Comparison of ENCODE assay signal across 1 cellular context in the genomic region with DNA sequence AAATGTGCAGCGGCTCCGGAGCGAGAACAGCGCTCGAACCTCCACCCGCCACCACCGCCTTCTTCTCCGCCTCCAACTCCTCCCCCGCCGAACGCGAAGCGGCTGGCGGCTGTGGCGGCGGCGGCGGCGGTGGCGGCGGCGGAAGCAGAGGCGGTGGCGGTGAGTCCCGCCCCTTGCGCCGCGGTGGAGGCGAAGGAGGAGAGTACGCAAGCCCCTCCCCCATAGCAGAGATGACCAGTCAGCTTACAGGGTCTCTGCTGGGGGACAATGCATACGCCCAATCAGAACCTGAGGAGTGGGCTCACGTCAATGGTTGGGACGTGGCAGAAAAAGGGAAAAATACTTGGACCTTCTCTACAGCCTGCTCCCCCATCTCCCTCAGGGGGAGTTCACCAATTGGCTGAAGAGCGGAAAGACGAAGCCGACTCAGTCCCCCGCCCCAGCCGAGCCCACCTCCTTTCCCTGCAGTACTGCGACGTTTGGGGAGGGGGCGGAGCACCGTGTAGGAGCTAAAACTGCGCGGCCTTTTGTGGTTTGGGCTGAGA.
TF ChIP-seq lines count a peak whose summit lies in the region.

A gene with protein sequence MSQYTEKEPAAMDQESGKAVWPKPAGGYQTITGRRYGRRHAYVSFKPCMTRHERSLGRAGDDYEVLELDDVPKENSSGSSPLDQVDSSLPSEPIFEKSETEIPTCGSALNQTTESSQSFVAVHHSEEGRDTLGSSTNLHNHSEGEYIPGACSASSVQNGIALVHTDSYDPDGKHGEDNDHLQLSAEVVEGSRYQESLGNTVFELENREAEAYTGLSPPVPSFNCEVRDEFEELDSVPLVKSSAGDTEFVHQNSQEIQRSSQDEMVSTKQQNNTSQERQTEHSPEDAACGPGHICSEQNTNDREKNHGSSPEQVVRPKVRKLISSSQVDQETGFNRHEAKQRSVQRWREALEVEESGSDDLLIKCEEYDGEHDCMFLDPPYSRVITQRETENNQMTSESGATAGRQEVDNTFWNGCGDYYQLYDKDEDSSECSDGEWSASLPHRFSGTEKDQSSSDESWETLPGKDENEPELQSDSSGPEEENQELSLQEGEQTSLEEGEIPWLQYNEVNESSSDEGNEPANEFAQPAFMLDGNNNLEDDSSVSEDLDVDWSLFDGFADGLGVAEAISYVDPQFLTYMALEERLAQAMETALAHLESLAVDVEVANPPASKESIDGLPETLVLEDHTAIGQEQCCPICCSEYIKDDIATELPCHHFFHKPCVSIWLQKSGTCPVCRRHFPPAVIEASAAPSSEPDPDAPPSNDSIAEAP (minus strand): TSS at position 131 of the 545 bp plus-strand sequence. CDS start 26,541 bp downstream, outside the sequence.

TF ChIP-seq in K562, 482 proteins besides CTCF, POLR2A, EP300 and RAD21 (continued from another document):
- TF ChIP-seq DLX4 (CRISPR knock-in tag; IDR thresholded peaks at IDR 0.05): no peak
- TF ChIP-seq ZNF407 (IDR thresholded peaks at IDR 0.05; ENCODE audit: low read depth): no peak
- TF ChIP-seq FOXM1 (IDR thresholded peaks at IDR 0.05; ENCODE audit: low read depth): no peak
- no peak for TF ChIP-seq FOXM1 (CRISPR knock-in tag; IDR thresholded peaks at IDR 0.05; ENCODE audit: low read depth)
- no peak for TF ChIP-seq ELF1 (tag; IDR thresholded peaks at IDR 0.05)
- no peak for TF ChIP-seq ZNF384 (IDR thresholded peaks at IDR 0.05; ENCODE audit: low read depth, low read length)
- TF ChIP-seq HCFC1 (IDR thresholded peaks at IDR 0.05; ENCODE audit: low read depth, low read length): no peak; the same call in 1 of the 2 replicates
- no peak for TF ChIP-seq MAFG (tag; conservative IDR thresholded peaks at IDR 0.05)
- no peak; the same call in 1 of the 2 replicates for TF ChIP-seq KLF16 (IDR thresholded peaks at IDR 0.05)
- no peak for TF ChIP-seq RBM14 (IDR thresholded peaks at IDR 0.05; ENCODE audit: borderline replicate concordance, insufficient read depth, low read depth, low read length)
- no peak for TF ChIP-seq CHAMP1 (IDR thresholded peaks at IDR 0.05)
- TF ChIP-seq PML (IDR thresholded peaks at IDR 0.05; ENCODE audit: low read length): no peak; the same call in 1 of the 2 replicates
- TF ChIP-seq ZBTB17 (CRISPR knock-in tag; IDR thresholded peaks at IDR 0.05): no peak
- TF ChIP-seq, protein P1, sequence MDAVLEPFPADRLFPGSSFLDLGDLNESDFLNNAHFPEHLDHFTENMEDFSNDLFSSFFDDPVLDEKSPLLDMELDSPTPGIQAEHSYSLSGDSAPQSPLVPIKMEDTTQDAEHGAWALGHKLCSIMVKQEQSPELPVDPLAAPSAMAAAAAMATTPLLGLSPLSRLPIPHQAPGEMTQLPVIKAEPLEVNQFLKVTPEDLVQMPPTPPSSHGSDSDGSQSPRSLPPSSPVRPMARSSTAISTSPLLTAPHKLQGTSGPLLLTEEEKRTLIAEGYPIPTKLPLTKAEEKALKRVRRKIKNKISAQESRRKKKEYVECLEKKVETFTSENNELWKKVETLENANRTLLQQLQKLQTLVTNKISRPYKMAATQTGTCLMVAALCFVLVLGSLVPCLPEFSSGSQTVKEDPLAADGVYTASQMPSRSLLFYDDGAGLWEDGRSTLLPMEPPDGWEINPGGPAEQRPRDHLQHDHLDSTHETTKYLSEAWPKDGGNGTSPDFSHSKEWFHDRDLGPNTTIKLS (IDR thresholded peaks at IDR 0.05; ENCODE audit: borderline replicate concordance, low read depth): peak; percentile 100
